12 cellular contexts compared by ENCODE assay signal in the genomic region with DNA sequence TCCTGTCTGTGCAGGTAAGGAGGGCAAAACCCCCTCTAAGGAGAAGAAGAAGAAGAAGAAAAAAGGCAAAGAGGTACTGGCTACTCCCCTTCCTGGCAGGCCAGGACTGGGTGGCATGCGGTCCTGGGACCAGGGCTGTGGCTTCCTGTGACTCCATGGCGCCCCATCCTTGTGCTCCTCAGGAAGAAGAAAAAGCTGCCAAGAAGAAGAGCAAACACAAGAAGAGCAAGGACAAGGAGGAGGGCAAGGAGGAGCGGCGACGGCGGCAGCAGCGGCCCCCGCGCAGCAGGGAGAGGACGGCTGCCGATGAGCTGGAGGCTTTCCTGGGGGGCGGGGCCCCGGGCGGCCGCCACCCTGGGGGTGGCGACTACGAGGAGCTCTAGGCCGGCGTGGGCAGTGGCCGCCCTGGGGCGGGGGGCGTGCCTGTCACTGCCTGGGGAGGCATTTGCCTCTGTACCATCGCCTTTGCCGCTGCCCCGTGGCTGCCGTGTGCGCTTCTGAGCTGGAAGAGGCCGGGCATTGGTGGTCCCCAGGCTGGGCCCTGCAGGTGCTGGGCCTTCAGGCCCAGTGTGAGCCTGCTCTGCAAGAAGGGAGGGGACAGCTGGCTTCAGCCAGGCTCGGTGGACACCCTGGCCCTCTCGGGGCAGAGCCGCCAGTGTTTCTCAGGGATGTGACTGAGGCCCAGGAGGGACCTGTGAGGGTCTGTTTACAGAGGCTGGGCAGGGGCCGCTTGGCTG. TPM values are rescaled to one million over a fixed set of nuclear protein-coding genes. Genes with fewer than 3 reads are reported as not detected.
DNase-seq lines count a peak whose midpoint lies in the region; ATAC-seq and TF ChIP-seq lines count a peak whose summit lies in the region.
"Had no signal": no experiment of that assay in that cellular context is flagged by ENCODE, and none has a peak within 500 bp of the region (broad histone marks: within the 10 kb centered on the region; RNA-seq: fewer than 3 reads in every experiment).

No MANE protein-coding gene starts in this region.

- H4K8ac ChIP-seq in IMR-90 (ENCODE audit: low read depth in 2 of 2, low read length in 2 of 2) = no peak overlapping the region

- 88% methylated on average over 3 of the region's 32 CpGs; no CpG with 5 or more reads in 1 of the 2 experiments for WGBS in IMR-90 (ENCODE audit: extremely low coverage in 2 of 2, insufficient read length in 1 of 2), 2 experiments
- WGBS in prostate gland = 59% methylated on average over 30 of the region's 32 CpGs
- WGBS in spleen, 5 donors = 58 to 79% (median 76%) methylated on average over 18 to 32 of the region's 32 CpGs

- CTCF ChIA-PET in IMR-90 (lab: Yijun Ruan, JAX) = no interaction called here

- H2AK5ac ChIP-seq in IMR-90 (ENCODE audit: low read depth, low read length) = no peak overlapping the region

- TF ChIP-seq RAD21 in IMR-90 (IDR thresholded peaks at IDR 0.05; ENCODE audit: low read length) = no peak

- H2BK120ac ChIP-seq in IMR-90 (ENCODE audit: low read depth, low read length) = no peak overlapping the region

- H3K9me1 ChIP-seq in IMR-90 (ENCODE audit: insufficient read depth, low read length) = peaks cover 7% of the 10 kb centered on the region; the same call in 1 of the 2 replicates

- POLR2A ChIA-PET in IMR-90 (lab: Charles Lee; ENCODE audit: unreplicated experiment) = interaction anchor here (0.6 kb wide), 1 partner anchor 23 kb away, joined by 6 read pairs; no protein-coding TSS in a partner anchor

- H3K9me3 ChIP-seq in IMR-90 (ENCODE audit: control insufficient read depth, insufficient read depth, low read length) = no peaks in the 10 kb centered on the region
- no peaks in the 10 kb centered on the region for H3K9me3 ChIP-seq in prostate gland
- H3K9me3 ChIP-seq in spleen = no peaks in the 10 kb centered on the region
- H3K9me3 ChIP-seq: thoracic aorta had no signal

- H3K79me1 ChIP-seq in IMR-90 (ENCODE audit: low read depth in 1 of 2, low read length in 2 of 2) = peaks cover 0 to 6% of the 10 kb centered on the region in 2 experiments; a peak in 1 of 4 replicates

- in situ Hi-C loops in IMR-90 (cut with MboI; ENCODE audit: low sequenced_read_pairs) = no loop called here

- H2BK20ac ChIP-seq in IMR-90 (ENCODE audit: low read depth, low read length) = no peak overlapping the region

- TSS peak; percentile 82 for BruUV-seq in IMR-90 (replicated peaks; lab: Mats Ljungman, UMichigan)

- H3K36me3 ChIP-seq in IMR-90 (ENCODE audit: control insufficient read depth, insufficient read depth, low read length) (peaks cover 13% of the 10 kb centered on the region), prostate gland (peaks cover 0 to 3% of the 10 kb centered on the region in 2 donors), spleen (peaks cover 0 to 66% (median 37%) of the 10 kb centered on the region in 6 donors)

- no peak overlapping the region for H2AFZ ChIP-seq in IMR-90 (replicated peaks; ENCODE audit: low read length, poor library complexity)

- H2AK9ac ChIP-seq in IMR-90 (replicated peaks; ENCODE audit: low read depth, low read length, poor library complexity) = peak overlapping the region; percentile 87

- dilution Hi-C loops in IMR-90 (cut with HindIII; ENCODE audit: low sequenced_read_pairs, unreplicated experiment) = no loop called here

- no peak for ATAC-seq in IMR-90 (ENCODE audit: low read depth)

- peaks cover 17% of the 10 kb centered on the region for H4K20me1 ChIP-seq in IMR-90 (ENCODE audit: insufficient read depth, low read length)

- H4K5ac ChIP-seq in IMR-90 (ENCODE audit: low read depth, low read length) = no peak overlapping the region

- peaks cover 5% of the 10 kb centered on the region; the same call in 1 of the 2 replicates for H3K27me3 ChIP-seq in IMR-90 (ENCODE audit: control insufficient read depth, insufficient read depth, low read length)
- no peaks in the 10 kb centered on the region for H3K27me3 ChIP-seq in prostate gland (replicated peaks; ENCODE audit: insufficient read depth)
- H3K27me3 ChIP-seq in spleen (replicated peaks in 1 of 7) = peaks cover 0 to 23% (median 15%) of the 10 kb centered on the region in 7 donors

- no peak overlapping the region for H3K4me2 ChIP-seq in IMR-90 (ENCODE audit: low read depth, low read length)

- no peak overlapping the region for H3K18ac ChIP-seq in IMR-90 (ENCODE audit: low read depth, low read length)

- H2BK15ac ChIP-seq in IMR-90 (ENCODE audit: low read depth, low read length) = no peak overlapping the region

- H3K56ac ChIP-seq in IMR-90 (ENCODE audit: extremely low read depth, insufficient read depth, low read length) = no peak overlapping the region

- peak; percentile 73 for DNase-seq in DMS 273 (lab: John Stamatoyannopoulos, UW; ENCODE audit: unreplicated experiment)
- DNase-seq in DMS 273 treated with DMSO at 0.1 percent for 48 hours (lab: John Stamatoyannopoulos, UW) = no peak
- DNase-seq in IMR-90 = no peak
- DNase-seq in caudate nucleus (lab: John Stamatoyannopoulos, UW) = peak in 3 of 61 donors; percentile 18 to 20 (median 19)
- no peak for DNase-seq in prostate gland (ENCODE audit: low spot score)
- no peak for DNase-seq in activated effector memory CD4-positive, alpha-beta T cell treated with anti-CD3 and anti-CD28 coated beads, Interleukin-2, amount 50 U/mL, for 16 hours
- no peak for DNase-seq in spleen
- DNase-seq in NCI-H1694 treated with DMSO at 0.1 percent for 48 hours (lab: John Stamatoyannopoulos, UW) = no peak
- DNase-seq: 8988T; stimulated activated CD4-positive, alpha-beta T cell treated with anti-CD3 and anti-CD28 coated beads, Interleukin-4, amount 100 ng/mL, for 4 hours; T-helper 2 cell had no signal

- no peak overlapping the region for H3K23ac ChIP-seq in IMR-90 (ENCODE audit: low read depth, low read length)

- no peak for TF ChIP-seq POLR2A in IMR-90 (IDR thresholded peaks at IDR 0.05; ENCODE audit: low read depth, low read length)
- no peak for TF ChIP-seq POLR2A in prostate gland (IDR thresholded peaks at IDR 0.05)
- TF ChIP-seq POLR2A in spleen (IDR thresholded peaks at IDR 0.05) = no peak

- H3K4me3 ChIP-seq in IMR-90 (ENCODE audit: insufficient read depth, low read depth, low read length) = no peak overlapping the region
- no peak overlapping the region for H3K4me3 ChIP-seq in prostate gland
- no peak overlapping the region for H3K4me3 ChIP-seq in spleen
- H3K4me3 ChIP-seq: thoracic aorta had no signal

- no peak overlapping the region for H3K9ac ChIP-seq in IMR-90 (ENCODE audit: low read depth, low read length)

- H3K4me1 ChIP-seq in IMR-90 (ENCODE audit: control insufficient read depth, insufficient read depth, low read length) (peaks cover 9% of the 10 kb centered on the region), prostate gland (replicated peaks) (peaks cover 13% of the 10 kb centered on the region), spleen (peaks cover 27 to 58% (median 48%) of the 10 kb centered on the region in 6 donors)

- H3K4ac ChIP-seq in IMR-90 (ENCODE audit: low read depth, low read length) = no peak overlapping the region

- no peak overlapping the region for H3K27ac ChIP-seq in IMR-90 (ENCODE audit: insufficient read depth, low read length)
- peak overlapping the region; percentile 87 for H3K27ac ChIP-seq in caudate nucleus (ENCODE audit: low read depth, low read length)
- peak overlapping the region; percentile 36 to 55 for H3K27ac ChIP-seq in prostate gland
- peak overlapping the region in 4 of 8 donors; percentile 28 to 90 (median 63) for H3K27ac ChIP-seq in spleen
- H3K27ac ChIP-seq: thoracic aorta had no signal

- intact Hi-C loops in IMR-90 (cut with micrococcal nuclease) = no loop called here
- intact Hi-C loops in prostate gland (cut with DNase I) = loop anchor here (5.0 to 10.0 kb wide), 2 partner anchors 116 to 197 kb away; no protein-coding TSS in a partner anchor
- intact Hi-C loops in spleen (cut with DNase I; ENCODE audit: low total_unique reads) = loop anchor here (10.0 kb wide), 1 partner anchor 104 kb away; the partner anchor contains the start of genes C8G and FBXW5

- TF ChIP-seq CTCF in IMR-90 (conservative IDR thresholded peaks at IDR 0.05; ENCODE audit: low read depth, low read length) (no peak), prostate gland (IDR thresholded peaks at IDR 0.05) (no peak), spleen (IDR thresholded peaks at IDR 0.05 in 8 of 11, conservative IDR thresholded peaks at IDR 0.05 in 3 of 11) (no peak)

- no peak overlapping the region for H2BK5ac ChIP-seq in IMR-90 (ENCODE audit: low read depth, low read length, poor library complexity, severe bottlenecking)

- no peak overlapping the region for H3K14ac ChIP-seq in IMR-90 (replicated peaks; ENCODE audit: low read depth, low read length)

- no peak overlapping the region for H4K91ac ChIP-seq in IMR-90 (ENCODE audit: insufficient read depth, low read depth, low read length)

RNA-seq across cellular contexts. Expression of gene AJM1, which starts 2.0 kb away (rescaled TPM):
- total RNA-seq in IMR-90 (2012; rRNA removed) (0.18 and 0.28 TPM in 2 replicates), prostate gland (10 to 100 TPM in 1 of 2 donors, 1 to 10 TPM in 1; 3.6 to 10.1 TPM), spleen (10 to 100 TPM in 1 of 7 donors, 1 to 10 TPM in 6; 3.3 to 13.1 (median 6.3) TPM)
- polyA plus RNA-seq in IMR-90 (2012; rRNA removed) (1.5 and 1.9 TPM in 2 replicates), spleen (1 to 10 TPM in 2 of 3 donors, under 1 TPM in 1; 0.91 to 3.9 (median 1.0) TPM)
- 0.62 and 0.77 TPM in 2 replicates for polyA plus RNA-seq in IMR-90 (2012; cell fraction: cytosol; rRNA removed)
- 9.3 and 21.4 TPM in 2 replicates for polyA plus RNA-seq in IMR-90 (2012; cell fraction: nucleus; rRNA removed; ENCODE audit: low replicate concordance)

RNA-seq across cellular contexts. Expression of gene PHPT1, which starts 8.9 kb away (rescaled TPM):
- total RNA-seq in IMR-90 (2012; rRNA removed) = 70.3 and 79.8 TPM in 2 replicates
- 214 and 338 TPM in 2 replicates for polyA plus RNA-seq in IMR-90 (2012; rRNA removed)
- 216 and 420 TPM in 2 replicates for polyA plus RNA-seq in IMR-90 (2012; cell fraction: cytosol; rRNA removed)
- 195 and 363 TPM in 2 replicates for polyA plus RNA-seq in IMR-90 (2012; cell fraction: nucleus; rRNA removed; ENCODE audit: low replicate concordance)
- total RNA-seq in prostate gland = 100 to 1,000 TPM; 139 to 212 TPM
- total RNA-seq in spleen = 10 to 100 TPM; 32.3 to 71.0 (median 63.3) TPM
- polyA plus RNA-seq in spleen = 100 to 1,000 TPM in 2 of 3 donors, 10 to 100 TPM in 1; 95.9 to 117 (median 106) TPM

RNA-seq across cellular contexts. Expression of gene MAMDC4, which starts 11.8 kb away (rescaled TPM):
- 0.18 and 0.28 TPM in 2 replicates for total RNA-seq in IMR-90 (2012; rRNA removed)
- 3.5 and 5.0 TPM in 2 replicates for polyA plus RNA-seq in IMR-90 (2012; rRNA removed)
- polyA plus RNA-seq in IMR-90 (2012; cell fraction: cytosol; rRNA removed) = 1.2 and 2.7 TPM in 2 replicates
- polyA plus RNA-seq in IMR-90 (2012; cell fraction: nucleus; rRNA removed; ENCODE audit: low replicate concordance) = 36.8 and 106 TPM in 2 replicates
- 10 to 100 TPM in 1 of 2 donors, 1 to 10 TPM in 1; 5.2 to 17.7 TPM for total RNA-seq in prostate gland
- total RNA-seq in spleen = 10 to 100 TPM in 5 of 7 donors, 1 to 10 TPM in 2; 5.4 to 20.8 (median 11.3) TPM
- 10 to 100 TPM in 2 of 3 donors, 1 to 10 TPM in 1; 4.9 to 32.0 (median 12.7) TPM for polyA plus RNA-seq in spleen

RNA-seq across cellular contexts. Expression of gene EDF1, which starts 25.8 kb away (rescaled TPM):
- total RNA-seq in IMR-90 (2012; rRNA removed) (279 and 538 TPM in 2 replicates), prostate gland (100 to 1,000 TPM; 399 to 528 TPM), spleen (100 to 1,000 TPM; 184 to 241 (median 225) TPM)
- polyA plus RNA-seq in IMR-90 (2012; rRNA removed) (701 and 703 TPM in 2 replicates), spleen (100 to 1,000 TPM; 347 to 462 (median 441) TPM)
- 514 and 713 TPM in 2 replicates for polyA plus RNA-seq in IMR-90 (2012; cell fraction: cytosol; rRNA removed)
- polyA plus RNA-seq in IMR-90 (2012; cell fraction: nucleus; rRNA removed; ENCODE audit: low replicate concordance) = 248 and 634 TPM in 2 replicates

RNA-seq across cellular contexts. Expression of gene RABL6, which starts 32.6 kb away (rescaled TPM):
- 43.9 and 47.5 TPM in 2 replicates for total RNA-seq in IMR-90 (2012; rRNA removed)
- polyA plus RNA-seq in IMR-90 (2012; rRNA removed) = 37.1 and 40.4 TPM in 2 replicates
- polyA plus RNA-seq in IMR-90 (2012; cell fraction: cytosol; rRNA removed) = 20.9 and 39.1 TPM in 2 replicates
- 60.9 and 121 TPM in 2 replicates for polyA plus RNA-seq in IMR-90 (2012; cell fraction: nucleus; rRNA removed; ENCODE audit: low replicate concordance)
- 100 to 1,000 TPM in 1 of 2 donors, 10 to 100 TPM in 1; 76.6 to 124 TPM for total RNA-seq in prostate gland
- 10 to 100 TPM; 47.9 to 68.2 (median 58.2) TPM for total RNA-seq in spleen
- polyA plus RNA-seq in spleen = 10 to 100 TPM; 32.7 to 70.0 (median 38.3) TPM
